ENCODE assay signal across 9 cellular contexts in genomic region chr4:153522800-153523089, GRCh38. TPM values are rescaled to one million over a fixed set of nuclear protein-coding genes. Genes with fewer than 3 reads are reported as not detected.
A peak's percentile ranks its signal among the peaks of the same experiment; 100 is the strongest.
DNase-seq lines count a peak whose midpoint lies in the region; ATAC-seq and TF ChIP-seq lines count a peak whose summit lies in the region.
"Had no signal": no experiment of that assay in that cellular context is flagged by ENCODE, and none has a peak within 500 bp of the region (broad histone marks: within the 10 kb centered on the region; RNA-seq: fewer than 3 reads in every experiment).

No MANE protein-coding gene starts in this region.

- H3K27me3 ChIP-seq in hepatocyte (no peaks in the 10 kb centered on the region), heart left ventricle (no peaks in the 10 kb centered on the region)

- H3K4me3 ChIP-seq in hepatocyte (no peak overlapping the region), heart left ventricle (peak overlapping the region in 1 of 12 donors; percentile 9)

- ATAC-seq in HG03439 (IDR thresholded peaks at IDR 0.05; ENCODE audit: unreplicated experiment), result peak; percentile 43
- ATAC-seq in heart left ventricle, result no peak

- no peak overlapping the region for H2AFZ ChIP-seq in hepatocyte

- peak overlapping the region; percentile 98 for H3K27ac Mint-ChIP-seq in stimulated activated naive CD8-positive, alpha-beta T cell treated with anti-CD3 and anti-CD28 coated beads, Interleukin-15, Interleukin-2, amounts not matched to agents 100 ng/mL and 50 ng/mL, for 24 hours

- H3K36me3 Mint-ChIP-seq in stimulated activated naive CD8-positive, alpha-beta T cell treated with anti-CD3 and anti-CD28 coated beads, Interleukin-15, Interleukin-2, amounts not matched to agents 100 ng/mL and 50 ng/mL, for 24 hours (ENCODE audit: low read depth), result peaks cover 52% of the 10 kb centered on the region

- H3K4me1 ChIP-seq in hepatocyte (ENCODE audit: insufficient read depth) (peaks cover 32% of the 10 kb centered on the region), heart left ventricle (peaks cover 0 to 93% (median 49%) of the 10 kb centered on the region in 12 donors)

- H3K36me3 ChIP-seq in hepatocyte (replicated peaks; ENCODE audit: insufficient read depth, low read depth) (no peaks in the 10 kb centered on the region), heart left ventricle (no peaks in the 10 kb centered on the region)

- no peaks in the 10 kb centered on the region for H3K9me3 Mint-ChIP-seq in stimulated activated naive CD8-positive, alpha-beta T cell treated with anti-CD3 and anti-CD28 coated beads, Interleukin-15, Interleukin-2, amounts not matched to agents 100 ng/mL and 50 ng/mL, for 24 hours

- peak; percentile 21 to 32 for DNase-seq in activated CD4-positive, alpha-beta T cell treated with anti-CD3 and anti-CD28 coated beads for 24 hours (ENCODE audit: low read depth in 2 of 2)
- no peak for DNase-seq in activated CD4-positive, alpha-beta T cell treated with anti-CD3 and anti-CD28 coated beads, Interleukin-2, amount 50 U/mL, for 4 hours
- DNase-seq in activated naive CD4-positive, alpha-beta T cell treated with anti-CD3 and anti-CD28 coated beads, Interleukin-2, amount 50 U/mL, for 16 hours, result peak; percentile 25
- DNase-seq in hepatocyte (ENCODE audit: low spot score) (no peak), heart left ventricle (no peak), NCI-H526 treated with DMSO at 0.1 percent for 48 hours (lab: John Stamatoyannopoulos, UW) (no peak)
- DNase-seq: head of caudate nucleus had no signal

- H3K79me2 ChIP-seq in hepatocyte, result peaks cover 15% of the 10 kb centered on the region

- H4K20me1 ChIP-seq in hepatocyte (ENCODE audit: insufficient read depth, poor library complexity, severe bottlenecking), result no peaks in the 10 kb centered on the region

- no peak overlapping the region for H3K4me2 ChIP-seq in hepatocyte

- H3K4me1 Mint-ChIP-seq in stimulated activated naive CD8-positive, alpha-beta T cell treated with anti-CD3 and anti-CD28 coated beads, Interleukin-15, Interleukin-2, amounts not matched to agents 100 ng/mL and 50 ng/mL, for 24 hours (ENCODE audit: low read depth), result peaks cover 100% of the 10 kb centered on the region

- H3K27ac ChIP-seq in hepatocyte, result no peak overlapping the region
- H3K27ac ChIP-seq in heart left ventricle, result peak overlapping the region in 1 of 12 donors; percentile 74

- TF ChIP-seq CTCF in hepatocyte (IDR thresholded peaks at IDR 0.05; ENCODE audit: poor library complexity) (no peak), heart left ventricle (IDR thresholded peaks at IDR 0.05) (no peak)

- peak overlapping the region; percentile 78 for H3K4me3 Mint-ChIP-seq in stimulated activated naive CD8-positive, alpha-beta T cell treated with anti-CD3 and anti-CD28 coated beads, Interleukin-15, Interleukin-2, amounts not matched to agents 100 ng/mL and 50 ng/mL, for 24 hours

- intact Hi-C loops in heart left ventricle (cut with DNase I), result loop anchor here in 1 of 10 donors (5.0 kb wide), 1 partner anchor 35 kb away; no protein-coding TSS in a partner anchor

- H3K9me2 ChIP-seq in hepatocyte (replicated peaks; ENCODE audit: insufficient read depth), result no peaks in the 10 kb centered on the region

- WGBS in hepatocyte (ENCODE audit: low lambda C conversion rate, missing lambda C conversion rate), result 89% methylated on average over 1 of the region's 1 CpG
- 82 to 95% (median 91%) methylated on average over 1 of the region's 1 CpG for WGBS in heart left ventricle, 4 donors

- H3K27me3 Mint-ChIP-seq in stimulated activated naive CD8-positive, alpha-beta T cell treated with anti-CD3 and anti-CD28 coated beads, Interleukin-15, Interleukin-2, amounts not matched to agents 100 ng/mL and 50 ng/mL, for 24 hours, result no peaks in the 10 kb centered on the region

- TF ChIP-seq POLR2A in heart left ventricle (IDR thresholded peaks at IDR 0.05), result no peak

- no peaks in the 10 kb centered on the region for H3K9me3 ChIP-seq in hepatocyte (ENCODE audit: low read depth)
- no peaks in the 10 kb centered on the region for H3K9me3 ChIP-seq in heart left ventricle

RNA-seq across cellular contexts. Expression of gene TMEM131L, which starts 56.6 kb away (rescaled TPM):
- 8.1 and 10.5 TPM in 2 replicates for total RNA-seq in hepatocyte
- polyA plus RNA-seq in hepatocyte, result 5.8 and 6.3 TPM in 2 replicates
- 10 to 100 TPM; 10.9 to 22.2 (median 19.9) TPM for total RNA-seq in heart left ventricle
- 1 to 10 TPM; 3.8 TPM for polyA plus RNA-seq in heart left ventricle

Comparison
In these comparisons a context has a peak if more than half of its experiments do, and no peak if none do; other contexts are left out.
1. DNase-seq: peak in activated CD4-positive, alpha-beta T cell treated with anti-CD3 and anti-CD28 coated beads for 24 hours (2 of 2) and activated naive CD4-positive, alpha-beta T cell treated with anti-CD3 and anti-CD28 coated beads, Interleukin-2, amount 50 U/mL, for 16 hours (single experiment); none in activated CD4-positive, alpha-beta T cell treated with anti-CD3 and anti-CD28 coated beads, Interleukin-2, amount 50 U/mL, for 4 hours (0 of 2), hepatocyte (single experiment), heart left ventricle (0 of 5) and NCI-H526 treated with DMSO at 0.1 percent for 48 hours (single experiment).